In genomic region chr6:157107915-157108651, GRCh38 we compare ENCODE assay signal across 8 cellular contexts.
A peak's percentile ranks its signal among the peaks of the same experiment; 100 is the strongest.
DNase-seq lines count a peak whose midpoint lies in the region; ATAC-seq, FAIRE-seq and TF ChIP-seq lines count a peak whose summit lies in the region.

No MANE protein-coding gene starts in this region.

- no peaks in the 10 kb centered on the region for H3K27me3 ChIP-seq in thyroid gland

- H3K4me3 Mint-ChIP-seq in activated naive CD4-positive, alpha-beta T cell treated with anti-CD3 and anti-CD28 coated beads for 36 hours = no peak overlapping the region
- peak overlapping the region; percentile 0 for H3K4me3 Mint-ChIP-seq in activated T-helper 2 cell treated with anti-CD3 and anti-CD28 coated beads, Interferon-gamma antibody, Interleukin-2, Interleukin-4, amounts not matched to agents 10 μg/mL and 5 μg/mL and 100 μg/mL, durations not matched to agents 14 hours and 24 hours and 36 hours (ENCODE audit: low read depth)

- no peak for TF ChIP-seq POLR2A in thyroid gland (IDR thresholded peaks at IDR 0.05)

- ATAC-seq in HG03342 (IDR thresholded peaks at IDR 0.05; ENCODE audit: unreplicated experiment) = no peak

- H3K9me3 Mint-ChIP-seq in activated naive CD4-positive, alpha-beta T cell treated with anti-CD3 and anti-CD28 coated beads for 36 hours = no peaks in the 10 kb centered on the region
- H3K9me3 Mint-ChIP-seq in activated T-helper 2 cell treated with anti-CD3 and anti-CD28 coated beads, Interferon-gamma antibody, Interleukin-2, Interleukin-4, amounts not matched to agents 10 μg/mL and 5 μg/mL and 100 μg/mL, durations not matched to agents 14 hours and 24 hours and 36 hours = peaks cover under 1% of the 10 kb centered on the region

- peaks cover 38% of the 10 kb centered on the region for H3K4me1 Mint-ChIP-seq in activated naive CD4-positive, alpha-beta T cell treated with anti-CD3 and anti-CD28 coated beads for 36 hours (ENCODE audit: low read depth)
- peaks cover 56% of the 10 kb centered on the region for H3K4me1 Mint-ChIP-seq in activated T-helper 2 cell treated with anti-CD3 and anti-CD28 coated beads, Interferon-gamma antibody, Interleukin-2, Interleukin-4, amounts not matched to agents 10 μg/mL and 5 μg/mL and 100 μg/mL, durations not matched to agents 14 hours and 24 hours and 36 hours (ENCODE audit: low read depth)

- no peaks in the 10 kb centered on the region for H3K9me3 ChIP-seq in thyroid gland

- H3K36me3 Mint-ChIP-seq in activated naive CD4-positive, alpha-beta T cell treated with anti-CD3 and anti-CD28 coated beads for 36 hours (ENCODE audit: low read depth) = peaks cover 7% of the 10 kb centered on the region
- H3K36me3 Mint-ChIP-seq in activated T-helper 2 cell treated with anti-CD3 and anti-CD28 coated beads, Interferon-gamma antibody, Interleukin-2, Interleukin-4, amounts not matched to agents 10 μg/mL and 5 μg/mL and 100 μg/mL, durations not matched to agents 14 hours and 24 hours and 36 hours (ENCODE audit: low read depth) = peaks cover 44% of the 10 kb centered on the region

- no peak for TF ChIP-seq CTCF in thyroid gland (IDR thresholded peaks at IDR 0.05)

- no peak overlapping the region for H3K4me3 ChIP-seq in thyroid gland (replicated peaks in 1 of 3)

- no peaks in the 10 kb centered on the region for H3K36me3 ChIP-seq in thyroid gland

- no peak overlapping the region for H3K27ac ChIP-seq in thyroid gland

- peak; percentile 88 for FAIRE-seq in islet of Langerhans (lab: Jason Lieb, UNC)

- DNase-seq in activated naive CD4-positive, alpha-beta T cell treated with anti-CD3 and anti-CD28 coated beads for 36 hours = peak; percentile 27
- no peak for DNase-seq in activated naive CD4-positive, alpha-beta T cell (lab: John Stamatoyannopoulos, UW)
- DNase-seq in activated T-helper 2 cell treated with anti-CD3 and anti-CD28 coated beads, Interferon-gamma antibody, Interleukin-2, Interleukin-4, amounts not matched to agents 10 μg/mL and 5 μg/mL and 100 μg/mL, durations not matched to agents 14 hours and 24 hours and 36 hours (ENCODE audit: low spot score) = no peak
- DNase-seq in superior temporal gyrus (ENCODE audit: extremely low spot score) (peak; percentile 58), thyroid gland (no peak), cerebellar nuclear complex (lab: John Stamatoyannopoulos, UW) (no peak)

- CTCF ChIA-PET in activated naive CD4-positive, alpha-beta T cell treated with anti-CD3 and anti-CD28 coated beads for 36 hours (lab: Charles Lee) = interaction anchor here (1.0 to 1.7 kb wide), 2 partner anchors 46 to 49 kb away, joined by 3 read pairs; no protein-coding TSS in a partner anchor

- WGBS in thyroid gland, 2 donors = 55 to 61% methylated on average over 6 of the region's 6 CpGs

- no peaks in the 10 kb centered on the region for H3K27me3 Mint-ChIP-seq in activated naive CD4-positive, alpha-beta T cell treated with anti-CD3 and anti-CD28 coated beads for 36 hours (ENCODE audit: low read depth)
- no peaks in the 10 kb centered on the region for H3K27me3 Mint-ChIP-seq in activated T-helper 2 cell treated with anti-CD3 and anti-CD28 coated beads, Interferon-gamma antibody, Interleukin-2, Interleukin-4, amounts not matched to agents 10 μg/mL and 5 μg/mL and 100 μg/mL, durations not matched to agents 14 hours and 24 hours and 36 hours (ENCODE audit: low read depth)

- peak overlapping the region; percentile 2 for H3K27ac Mint-ChIP-seq in activated naive CD4-positive, alpha-beta T cell treated with anti-CD3 and anti-CD28 coated beads for 36 hours
- H3K27ac Mint-ChIP-seq in activated T-helper 2 cell treated with anti-CD3 and anti-CD28 coated beads, Interferon-gamma antibody, Interleukin-2, Interleukin-4, amounts not matched to agents 10 μg/mL and 5 μg/mL and 100 μg/mL, durations not matched to agents 14 hours and 24 hours and 36 hours = peak overlapping the region; percentile 81

- intact Hi-C loops in activated naive CD4-positive, alpha-beta T cell treated with anti-CD3 and anti-CD28 coated beads for 36 hours (cut with micrococcal nuclease) = loop anchor here (1.0 to 10.0 kb wide), 9 partner anchors 8 to 1693 kb away; no protein-coding TSS in a partner anchor
- intact Hi-C loops in activated T-helper 2 cell treated with anti-CD3 and anti-CD28 coated beads, Interferon-gamma antibody, Interleukin-2, Interleukin-4, amounts not matched to agents 10 μg/mL and 5 μg/mL and 100 μg/mL, durations not matched to agents 14 hours and 24 hours and 36 hours (cut with micrococcal nuclease) = loop anchor here (1.0 to 10.0 kb wide), 9 partner anchors 8 to 656 kb away; no protein-coding TSS in a partner anchor
- intact Hi-C loops in thyroid gland (cut with DNase I) = no loop called here

- H3K4me1 ChIP-seq in thyroid gland = peaks cover 8 to 9% of the 10 kb centered on the region in 2 donors

Comparison
In these comparisons a context has a peak if more than half of its experiments do, and no peak if none do; other contexts are left out.
1. DNase-seq: peak in activated naive CD4-positive, alpha-beta T cell treated with anti-CD3 and anti-CD28 coated beads for 36 hours (single experiment) and superior temporal gyrus (single experiment); none in activated naive CD4-positive, alpha-beta T cell (0 of 4), activated T-helper 2 cell treated with anti-CD3 and anti-CD28 coated beads, Interferon-gamma antibody, Interleukin-2, Interleukin-4, amounts not matched to agents 10 μg/mL and 5 μg/mL and 100 μg/mL, durations not matched to agents 14 hours and 24 hours and 36 hours (single experiment), thyroid gland (0 of 2) and cerebellar nuclear complex (0 of 2).